In genomic region chr1:40663324-40664166, GRCh38 we compare ENCODE assay signal across 9 cellular contexts. TPM values are rescaled to one million over a fixed set of nuclear protein-coding genes. Genes with fewer than 3 reads are reported as not detected.
DNase-seq lines count a peak whose midpoint lies in the region; ATAC-seq, FAIRE-seq and TF ChIP-seq lines count a peak whose summit lies in the region.
"Had no signal": no experiment of that assay in that cellular context is flagged by ENCODE, and none has a peak within 500 bp of the region (broad histone marks: within the 10 kb centered on the region; RNA-seq: fewer than 3 reads in every experiment).

No MANE protein-coding gene starts in this region.

- no peaks in the 10 kb centered on the region for H3K79me1 ChIP-seq in H9 (ENCODE audit: insufficient read depth, low read depth, low read length, poor library complexity, severe bottlenecking)

- CTCF ChIA-PET in A673 (lab: Charles Lee), result interaction anchor here (0.6 kb wide), 1 partner anchor 31 kb away, joined by 3 read pairs; no protein-coding TSS in a partner anchor
- CTCF ChIA-PET in HEK293T (lab: Yijun Ruan, JAX), result no interaction called here

- ATAC-seq in body of pancreas (no peak), HG03469 (IDR thresholded peaks at IDR 0.05; ENCODE audit: unreplicated experiment) (no peak)

- no peak overlapping the region for H3T11ph ChIP-seq in H9 (ENCODE audit: low read length)

- TF ChIP-seq POLR2A in body of pancreas (IDR thresholded peaks at IDR 0.05), result no peak

- peak; percentile 37 for DNase-seq in A673 (ENCODE audit: low spot score)
- no peak for DNase-seq in H9
- DNase-seq in germinal center (ENCODE audit: low spot score), result peak; percentile 24
- no peak for DNase-seq in body of pancreas
- DNase-seq in small intestine, result no peak
- no peak for DNase-seq in HEK293T (ENCODE audit: extremely low spot score)

- H3K4me1 ChIP-seq in A673 (ENCODE audit: insufficient read depth, low read length, poor library complexity, severe bottlenecking) (peaks cover 28% of the 10 kb centered on the region), H9 (ENCODE audit: insufficient read depth, low read length) (peaks cover 5% of the 10 kb centered on the region; the same call in 1 of the 2 replicates), OCI-LY1 (ENCODE audit: insufficient read depth, low read length, severe bottlenecking) (peaks cover 35% of the 10 kb centered on the region), body of pancreas (peaks cover 8% of the 10 kb centered on the region), small intestine (ENCODE audit: control insufficient read depth in 2 of 2, insufficient read depth in 1 of 2, low read depth in 1 of 2, low read length in 1 of 2) (no peaks in the 10 kb centered on the region)

- H3K18ac ChIP-seq in H9 (ENCODE audit: insufficient read length, low read depth, low read length), result peak overlapping the region; percentile 80

- peaks cover 9% of the 10 kb centered on the region for H3K27me3 Mint-ChIP-seq in H9 (ENCODE audit: low read depth)

- H3K79me2 ChIP-seq in H9 (ENCODE audit: insufficient read depth, low read length), result no peaks in the 10 kb centered on the region
- no peaks in the 10 kb centered on the region for H3K79me2 ChIP-seq in OCI-LY1 (ENCODE audit: insufficient read depth, low read length)

- H3K4me1 Mint-ChIP-seq in H9, result peaks cover 20 to 41% of the 10 kb centered on the region in 2 experiments

- H3K27ac ChIP-seq in A673 (ENCODE audit: low read depth, low read length, poor library complexity, severe bottlenecking), result peak overlapping the region; percentile 69
- H3K27ac ChIP-seq in H9 (ENCODE audit: insufficient read length, low read depth, low read length), result no peak overlapping the region
- H3K27ac ChIP-seq in OCI-LY1 (ENCODE audit: low read depth, low read length, poor library complexity, severe bottlenecking), result peak overlapping the region; percentile 69
- H3K27ac ChIP-seq in body of pancreas, result no peak overlapping the region
- no peak overlapping the region for H3K27ac ChIP-seq in small intestine (ENCODE audit: low read depth in 1 of 2, low read length in 1 of 2)
- H3K27ac ChIP-seq: foreskin keratinocyte had no signal

- H3K36me3 Mint-ChIP-seq in H9 (ENCODE audit: insufficient read depth in 1 of 3, low read depth in 3 of 3), result no peaks in the 10 kb centered on the region

- no peak for FAIRE-seq in small intestine (lab: Jason Lieb, UNC)

- peak overlapping the region; percentile 43 for H4K91ac ChIP-seq in H9 (ENCODE audit: insufficient read length, low read depth, low read length)

- no peak overlapping the region for H2BK12ac ChIP-seq in H9 (ENCODE audit: insufficient read length, low read depth, low read length)

- POLR2A ChIA-PET in A673 (lab: Charles Lee; ENCODE audit: low non-redundant PET), result interaction anchor here (0.6 kb wide), 1 partner anchor 316 kb away, joined by 12 read pairs; no protein-coding TSS in a partner anchor
- POLR2A ChIA-PET in HEK293T (lab: Yijun Ruan, JAX), result interaction anchor here (0.6 to 4.8 kb wide), 3 partner anchors 22 to 213 kb away, joined by 3 to 28 read pairs (median 3); partner anchors contain the start of genes NFYC and ZFP69B

- no peak overlapping the region for H3K23ac ChIP-seq in H9 (ENCODE audit: insufficient read length, low read depth, low read length)

- no peak overlapping the region for H2AK5ac ChIP-seq in H9 (ENCODE audit: insufficient read length, low read length)

- no peak overlapping the region for H3K4ac ChIP-seq in H9 (ENCODE audit: low read depth, low read length)

- H4K8ac ChIP-seq in H9 (replicated peaks; ENCODE audit: insufficient read length, low read depth, low read length), result no peak overlapping the region

- H3K9ac ChIP-seq in H9 (ENCODE audit: extremely low read depth, insufficient read length, low read length) (no peak overlapping the region), OCI-LY1 (ENCODE audit: low read length) (no peak overlapping the region)

- H2BK5ac ChIP-seq in H9 (ENCODE audit: insufficient read length, low read length), result no peak overlapping the region

- H3K27ac Mint-ChIP-seq in H9, result peak overlapping the region; percentile 58 to 96 (median 91); a peak in 6 of 7 replicates

- no peak overlapping the region for H2BK120ac ChIP-seq in H9 (ENCODE audit: low read depth, low read length, poor library complexity, severe bottlenecking)

- no peaks in the 10 kb centered on the region for H3K9me2 ChIP-seq in OCI-LY1 (ENCODE audit: low read depth, low read length)

- intact Hi-C loops in A673 (cut with micrococcal nuclease; ENCODE audit: unreplicated experiment) (no loop called here), body of pancreas (cut with DNase I) (no loop called here)

- H3K4me3 ChIP-seq in A673 (ENCODE audit: low read depth, low read length, poor library complexity, severe bottlenecking) (peak overlapping the region; percentile 7), OCI-LY1 (ENCODE audit: low read depth, low read length, poor library complexity, severe bottlenecking) (peak overlapping the region; percentile 3), body of pancreas (no peak overlapping the region), small intestine (ENCODE audit: low read depth in 1 of 2, low read length in 2 of 2) (no peak overlapping the region)

- H3K9me3 ChIP-seq in A673 (ENCODE audit: low read depth, low read length, poor library complexity, severe bottlenecking) (no peaks in the 10 kb centered on the region), H9 (ENCODE audit: control insufficient read depth, low read depth, low read length) (no peaks in the 10 kb centered on the region), OCI-LY1 (ENCODE audit: low read length) (no peaks in the 10 kb centered on the region), body of pancreas (no peaks in the 10 kb centered on the region), small intestine (ENCODE audit: control insufficient read depth, low read depth) (no peaks in the 10 kb centered on the region)

- H3K4me2 ChIP-seq in H9 (ENCODE audit: insufficient read depth, insufficient read length, low read length) (no peak overlapping the region), OCI-LY1 (ENCODE audit: low read length) (peak overlapping the region; percentile 80; the same call in 1 of the 2 replicates)

- no peak overlapping the region for H2BK15ac ChIP-seq in H9 (ENCODE audit: low read depth, low read length)

- no CpG with 5 or more reads among the region's 8 CpGs for WGBS in H9 (ENCODE audit: extremely low coverage, insufficient read length, low lambda C conversion rate)
- WGBS in body of pancreas, 2 donors, result 42 to 74% methylated on average over 4 to 8 of the region's 8 CpGs
- 57 to 65% (median 59%) methylated on average over 8 of the region's 8 CpGs for WGBS in small intestine, 3 donors

- H3K27me3 ChIP-seq in A673 (replicated peaks; ENCODE audit: insufficient read depth, low read depth, low read length, poor library complexity), result no peaks in the 10 kb centered on the region
- no peaks in the 10 kb centered on the region for H3K27me3 ChIP-seq in H9 (ENCODE audit: insufficient read depth, low read length)
- no peaks in the 10 kb centered on the region for H3K27me3 ChIP-seq in OCI-LY1 (ENCODE audit: insufficient read depth, low read length)
- no peaks in the 10 kb centered on the region for H3K27me3 ChIP-seq in body of pancreas
- H3K27me3 ChIP-seq in small intestine (ENCODE audit: control insufficient read depth in 2 of 2, insufficient read depth in 2 of 2, low read length in 2 of 2), result no peaks in the 10 kb centered on the region

- H2BK20ac ChIP-seq in H9 (ENCODE audit: low read depth, low read length, poor library complexity, severe bottlenecking), result no peak overlapping the region

- H4K5ac ChIP-seq in H9 (ENCODE audit: insufficient read length, low read depth, low read length), result no peak overlapping the region

- no peak for TF ChIP-seq CTCF in A673 (conservative IDR thresholded peaks at IDR 0.05; ENCODE audit: low read depth, low read length)
- TF ChIP-seq CTCF in H9 (conservative IDR thresholded peaks at IDR 0.05), result no peak
- no peak for TF ChIP-seq CTCF in OCI-LY1 (IDR thresholded peaks at IDR 0.05; ENCODE audit: low read length)
- no peak for TF ChIP-seq CTCF in body of pancreas (IDR thresholded peaks at IDR 0.05)

- no peaks in the 10 kb centered on the region for H3K9me3 Mint-ChIP-seq in H9

- H3K14ac ChIP-seq in H9 (ENCODE audit: insufficient read depth, low read length), result peak overlapping the region; percentile 74

- no peaks in the 10 kb centered on the region for H3K23me2 ChIP-seq in H9 (ENCODE audit: insufficient read length, low read depth, low read length, poor library complexity, severe bottlenecking)

- no peak overlapping the region for H2AFZ ChIP-seq in H9 (ENCODE audit: low read length)
- no peak overlapping the region for H2AFZ ChIP-seq in OCI-LY1 (ENCODE audit: low read length)

- peak overlapping the region; percentile 18 to 64 for H3K4me3 Mint-ChIP-seq in H9

- BruUV-seq in A673 (replicated peaks; lab: Mats Ljungman, UMichigan), result no TSS peak

- no peak overlapping the region for H3K56ac ChIP-seq in H9 (ENCODE audit: insufficient read length, low read depth, low read length)

- H4K20me1 ChIP-seq in H9 (ENCODE audit: control insufficient read depth, insufficient read depth, insufficient read length) (no peaks in the 10 kb centered on the region), OCI-LY1 (ENCODE audit: insufficient read depth, low read length) (no peaks in the 10 kb centered on the region)

- H3F3A ChIP-seq in OCI-LY1 (ENCODE audit: insufficient read depth, low read length), result no peaks in the 10 kb centered on the region

- H3K36me3 ChIP-seq in A673 (ENCODE audit: insufficient read depth, low read length, poor library complexity, severe bottlenecking) (no peaks in the 10 kb centered on the region), OCI-LY1 (ENCODE audit: insufficient read depth, low read length) (no peaks in the 10 kb centered on the region), body of pancreas (replicated peaks in 1 of 2; ENCODE audit: insufficient read depth in 1 of 2, low read depth in 2 of 2) (no peaks in the 10 kb centered on the region), small intestine (ENCODE audit: control insufficient read depth in 2 of 2, insufficient read depth in 2 of 2, low read length in 2 of 2) (no peaks in the 10 kb centered on the region)

TF ChIP-seq in HEK293T, 16 proteins besides CTCF, POLR2A, EP300 and RAD21 (continues in another document):
- TF ChIP-seq BHLHE40 (IDR thresholded peaks at IDR 0.05; ENCODE audit: borderline replicate concordance) (no peak), NFRKB (IDR thresholded peaks at IDR 0.05) (no peak), TARDBP (IDR thresholded peaks at IDR 0.05) (no peak), FOXK2 (IDR thresholded peaks at IDR 0.05) (no peak), L3MBTL2 (conservative IDR thresholded peaks at IDR 0.05) (no peak), ARNT (IDR thresholded peaks at IDR 0.05) (no peak), CTBP1 (IDR thresholded peaks at IDR 0.05; ENCODE audit: borderline replicate concordance) (no peak), FOXM1 (IDR thresholded peaks at IDR 0.05; ENCODE audit: borderline replicate concordance) (no peak), HDGF (IDR thresholded peaks at IDR 0.05; ENCODE audit: borderline replicate concordance) (no peak)

RNA-seq across cellular contexts. Expression of gene RIMS3, which starts 1.9 kb away (rescaled TPM):
- 9.9 and 21.5 TPM in 2 replicates for total RNA-seq in A673 (2021)
- total RNA-seq in H9 (2021), result 13.7 and 14.2 TPM in 2 replicates
- 1 to 10 TPM in 1 of 2 donors, under 1 TPM in 1; 0.66 to 2.1 TPM for total RNA-seq in body of pancreas
- polyA plus RNA-seq in small intestine, result 1 to 10 TPM in 1 of 3 donors, under 1 TPM in 1, not detected in 1; under 0.01 to 3.4 TPM

RNA-seq across cellular contexts. Expression of gene NFYC, which starts 28.0 kb away (rescaled TPM):
- total RNA-seq in A673 (2021), result 81.9 and 83.0 TPM in 2 replicates
- 54.1 and 54.7 TPM in 2 replicates for total RNA-seq in H9 (2021)
- 10 to 100 TPM; 37.2 to 44.9 TPM for total RNA-seq in body of pancreas
- polyA plus RNA-seq in small intestine, result 10 to 100 TPM; 35.7 to 49.2 (median 35.9) TPM

Comparison
In these comparisons a context has a peak if more than half of its experiments do, and no peak if none do; other contexts are left out.
1. DNase-seq: peak in A673 (single experiment) and germinal center (single experiment); none in H9 (single experiment), body of pancreas (0 of 4), small intestine (single experiment) and HEK293T (single experiment).
2. H3K27ac ChIP-seq: peak in A673 (single experiment) and OCI-LY1 (single experiment); none in H9 (single experiment), body of pancreas (0 of 4) and small intestine (0 of 2).
3. H3K4me3 ChIP-seq: peak in A673 (single experiment) and OCI-LY1 (single experiment); none in body of pancreas (0 of 2) and small intestine (0 of 2).